10 cellular contexts compared by ENCODE assay signal in genomic region chr10:79038841-79039201, GRCh38. TPM values are rescaled to one million over a fixed set of nuclear protein-coding genes. Genes with fewer than 3 reads are reported as not detected.
DNase-seq lines count a peak whose midpoint lies in the region; ATAC-seq and TF ChIP-seq lines count a peak whose summit lies in the region.
"Had no signal": no experiment of that assay in that cellular context is flagged by ENCODE, and none has a peak within 500 bp of the region (broad histone marks: within the 10 kb centered on the region; RNA-seq: fewer than 3 reads in every experiment).

No MANE protein-coding gene starts in this region.

- DNase-seq in NCI-H748 (lab: John Stamatoyannopoulos, UW; ENCODE audit: unreplicated experiment) (peak; percentile 16), NCI-H748 treated with DMSO at 0.1 percent for 48 hours (lab: John Stamatoyannopoulos, UW) (no peak), SJCRH30 (peak; percentile 69 to 84), left lobe of liver (ENCODE audit: low spot score) (peak; percentile 64), thyroid gland (peak; percentile 83), RPMI8226 (no peak)
- DNase-seq: EL had no signal

- no peaks in the 10 kb centered on the region for H3K27me3 ChIP-seq in SJCRH30
- H3K27me3 ChIP-seq in thyroid gland: no peaks in the 10 kb centered on the region

- intact Hi-C loops in thyroid gland (cut with DNase I): no loop called here

- no peak for TF ChIP-seq CTCF in thyroid gland (IDR thresholded peaks at IDR 0.05)

- no peak overlapping the region for H3K4me3 ChIP-seq in SJCRH30
- H3K4me3 ChIP-seq in thyroid gland (replicated peaks in 1 of 3): no peak overlapping the region
- H3K4me3 ChIP-seq: thoracic aorta had no signal

- H3K27ac ChIP-seq in SJCRH30: no peak overlapping the region
- peak overlapping the region; percentile 43 to 64 (median 62) for H3K27ac ChIP-seq in thyroid gland
- H3K27ac ChIP-seq: thoracic aorta had no signal

- WGBS in thyroid gland, 2 donors: 37 to 53% methylated on average over 5 of the region's 5 CpGs

- TF ChIP-seq POLR2A in thyroid gland (IDR thresholded peaks at IDR 0.05): peak in 1 of 2 donors; percentile 75

- no peaks in the 10 kb centered on the region for H3K9me3 ChIP-seq in SJCRH30 (replicated peaks)
- no peaks in the 10 kb centered on the region for H3K9me3 ChIP-seq in thyroid gland
- H3K9me3 ChIP-seq: thoracic aorta had no signal

- H3K36me3 ChIP-seq in SJCRH30: no peaks in the 10 kb centered on the region
- no peaks in the 10 kb centered on the region for H3K36me3 ChIP-seq in thyroid gland
- H3K36me3 ChIP-seq: thoracic aorta had no signal

- H3K4me1 ChIP-seq in SJCRH30 (peaks cover 9% of the 10 kb centered on the region), thyroid gland (peaks cover 4 to 21% of the 10 kb centered on the region in 2 donors)

- ATAC-seq in left lobe of liver (peak; percentile 97), GM21367 (IDR thresholded peaks at IDR 0.05; ENCODE audit: unreplicated experiment) (no peak), GM21576 (IDR thresholded peaks at IDR 0.05; ENCODE audit: unreplicated experiment) (no peak)

RNA-seq across cellular contexts. Expression of gene ZMIZ1, which starts 29.9 kb away (rescaled TPM):
- total RNA-seq in SJCRH30 (2014; rRNA removed; shearing (Covaris generic)): 11.5 and 13.6 TPM in 2 replicates
- 15.0 TPM for total RNA-seq in left lobe of liver
- total RNA-seq in thyroid gland: 100 to 1,000 TPM in 2 of 4 donors, 10 to 100 TPM in 2; 59.9 to 128 (median 94.4) TPM

Comparison
In these comparisons a context has a peak if more than half of its experiments do, and no peak if none do; other contexts are left out.
1. DNase-seq: peak in NCI-H748 (single experiment), SJCRH30 (2 of 2), left lobe of liver (single experiment) and thyroid gland (2 of 2); none in NCI-H748 treated with DMSO at 0.1 percent for 48 hours (single experiment) and RPMI8226 (single experiment).